36 cellular contexts compared by ENCODE assay signal in genomic region chr11:68425866-68426380, GRCh38.
"Had no signal": no experiment of that assay in that cellular context is flagged by ENCODE, and none has a peak within 500 bp of the region (broad histone marks: within the 10 kb centered on the region; RNA-seq: fewer than 3 reads in every experiment).

No MANE protein-coding gene starts in this region.

- H3K27me3 ChIP-seq: ascending aorta, cardiac muscle cell had no signal

- H3K4me1 Mint-ChIP-seq: activated B cell treated with CpG ODN at 0.5 μM for 24 hours; activated CD4-positive, alpha-beta T cell treated with anti-CD3 and anti-CD28 coated beads, Interleukin-2, amount 10 ng/mL, durations not matched to agents 24 days and 14 days; activated naive CD4-positive, alpha-beta T cell treated with anti-CD3 and anti-CD28 coated beads, Interleukin-2, amount 10 ng/mL, durations not matched to agents 7 days and 5 days; activated naive CD4-positive, alpha-beta T cell treated with anti-CD3 and anti-CD28 coated beads, Interleukin-2, amount 50 U/mL, for 24 hours; activated naive CD8-positive, alpha-beta T cell treated with anti-CD3 and anti-CD28 coated beads, Interleukin-2, amount 10 ng/mL, durations not matched to agents 7 days and 5 days; activated naive CD8-positive, alpha-beta T cell treated with anti-CD3 and anti-CD28 coated beads, Interleukin-2, amount 50 U/mL, for 24 hours; central memory CD8-positive, alpha-beta T cell had no signal

- DNase-seq: activated B cell treated with CpG ODN at 0.5 μM for 24 hours; activated CD4-positive, alpha-beta memory T cell treated with anti-CD3 and anti-CD28 coated beads for 36 hours; activated CD4-positive, alpha-beta T cell treated with anti-CD3 and anti-CD28 coated beads for 4 hours; activated CD4-positive, alpha-beta T cell treated with anti-CD3 and anti-CD28 coated beads, Interleukin-2, amount 10 ng/mL, durations not matched to agents 24 days and 14 days; activated CD4-positive, alpha-beta T cell treated with anti-CD3 and anti-CD28 coated beads, Interleukin-2, amount 50 U/mL, for 1 hour; activated CD4-positive, alpha-beta T cell treated with anti-CD3 and anti-CD28 coated beads, Interleukin-2, amount 50 U/mL, for 4 hours; activated CD4-positive, CD25-positive, alpha-beta regulatory T cell treated with anti-CD3 and anti-CD28 coated beads, Interleukin-2, amount 50 U/mL, for 72 hours; activated CD8-positive, alpha-beta memory T cell treated with anti-CD3 and anti-CD28 coated beads, Interleukin-2, amount 50 U/mL, for 4 hours; activated effector memory CD4-positive, alpha-beta T cell treated with Interleukin-2 at 50 U/mL for 16 hours; activated gamma-delta T cell; activated naive CD4-positive, alpha-beta T cell treated with anti-CD3 and anti-CD28 coated beads, Interleukin-2, amount 10 ng/mL, durations not matched to agents 7 days and 5 days; activated naive CD4-positive, alpha-beta T cell treated with Interleukin-2 at 50 U/mL for 16 hours; activated naive CD8-positive, alpha-beta T cell treated with anti-CD3 and anti-CD28 coated beads, Interleukin-2, amount 10 ng/mL, durations not matched to agents 7 days and 5 days; activated naive CD8-positive, alpha-beta T cell treated with anti-CD3 and anti-CD28 coated beads, Interleukin-2, amount 50 U/mL, for 24 hours; activated T-cell treated with anti-CD3 and anti-CD28 coated beads for 4 hours; activated T-cell treated with anti-CD3 and anti-CD28 coated beads, Interleukin-2, amount 50 U/mL, for 1 hour; activated T-cell treated with anti-CD3 and anti-CD28 coated beads, Interleukin-2, amount 50 U/mL, for 48 hours; amygdala; anterior cingulate cortex; caudate nucleus; cerebellar nuclear complex; T-helper 1 cell; T-helper 2 cell; T-helper 9 cell had no signal

- H3K4me3 Mint-ChIP-seq: activated B cell treated with CpG ODN at 0.5 μM for 24 hours; activated CD4-positive, alpha-beta memory T cell treated with anti-CD3 and anti-CD28 coated beads for 36 hours; activated CD4-positive, alpha-beta T cell treated with anti-CD3 and anti-CD28 coated beads, Interleukin-2, amount 10 ng/mL, durations not matched to agents 24 days and 14 days; activated naive CD4-positive, alpha-beta T cell treated with anti-CD3 and anti-CD28 coated beads, Interleukin-2, amount 10 ng/mL, durations not matched to agents 7 days and 5 days; activated naive CD4-positive, alpha-beta T cell treated with anti-CD3 and anti-CD28 coated beads, Interleukin-2, amount 50 U/mL, for 24 hours; activated naive CD8-positive, alpha-beta T cell; activated naive CD8-positive, alpha-beta T cell treated with anti-CD3 and anti-CD28 coated beads, Interleukin-2, amount 10 ng/mL, durations not matched to agents 7 days and 5 days; activated naive CD8-positive, alpha-beta T cell treated with anti-CD3 and anti-CD28 coated beads, Interleukin-2, amount 50 U/mL, for 24 hours; brain; central memory CD8-positive, alpha-beta T cell; T-helper 1 cell treated with Interleukin-12 subunit alpha and Interleukin-12 subunit beta and Interleukin-4 antibody, amounts not matched to agents 30 μg/mL and 1 μg/mL, for 36 hours; T-helper 2 cell treated with Interferon-gamma antibody and Interleukin-4, amounts not matched to agents 5 μg/mL and 100 μg/mL, for 36 hours had no signal

- H3K4me3 ChIP-seq: ascending aorta, cardiac muscle cell had no signal

- H3K27me3 Mint-ChIP-seq: activated B cell treated with CpG ODN at 0.5 μM for 24 hours; activated CD4-positive, alpha-beta memory T cell treated with anti-CD3 and anti-CD28 coated beads for 36 hours; activated CD4-positive, alpha-beta T cell treated with anti-CD3 and anti-CD28 coated beads, Interleukin-2, amount 10 ng/mL, durations not matched to agents 24 days and 14 days; activated naive CD4-positive, alpha-beta T cell treated with anti-CD3 and anti-CD28 coated beads, Interleukin-2, amount 10 ng/mL, durations not matched to agents 7 days and 5 days; activated naive CD4-positive, alpha-beta T cell treated with anti-CD3 and anti-CD28 coated beads, Interleukin-2, amount 50 U/mL, for 24 hours; activated naive CD8-positive, alpha-beta T cell; activated naive CD8-positive, alpha-beta T cell treated with anti-CD3 and anti-CD28 coated beads, Interleukin-2, amount 10 ng/mL, durations not matched to agents 7 days and 5 days; activated naive CD8-positive, alpha-beta T cell treated with anti-CD3 and anti-CD28 coated beads, Interleukin-2, amount 50 U/mL, for 24 hours; central memory CD8-positive, alpha-beta T cell had no signal

- FAIRE-seq: bronchial epithelial cell, TTC549 had no signal

- H3K4me1 ChIP-seq: ascending aorta had no signal

- H3K27ac ChIP-seq: ascending aorta, cardiac muscle cell, VCaP had no signal

- H3K27ac Mint-ChIP-seq: activated B cell treated with CpG ODN at 0.5 μM for 24 hours; activated CD4-positive, alpha-beta memory T cell treated with anti-CD3 and anti-CD28 coated beads for 36 hours; activated CD4-positive, alpha-beta T cell treated with anti-CD3 and anti-CD28 coated beads, Interleukin-2, amount 10 ng/mL, durations not matched to agents 24 days and 14 days; activated naive CD4-positive, alpha-beta T cell treated with anti-CD3 and anti-CD28 coated beads, Interleukin-2, amount 10 ng/mL, durations not matched to agents 7 days and 5 days; activated naive CD4-positive, alpha-beta T cell treated with anti-CD3 and anti-CD28 coated beads, Interleukin-2, amount 50 U/mL, for 24 hours; activated naive CD8-positive, alpha-beta T cell; activated naive CD8-positive, alpha-beta T cell treated with anti-CD3 and anti-CD28 coated beads, Interleukin-2, amount 10 ng/mL, durations not matched to agents 7 days and 5 days; activated naive CD8-positive, alpha-beta T cell treated with anti-CD3 and anti-CD28 coated beads, Interleukin-2, amount 50 U/mL, for 24 hours; activated T-helper 2 cell treated with anti-CD3 and anti-CD28 coated beads, Interferon-gamma antibody, Interleukin-2, Interleukin-4, amounts not matched to agents 10 μg/mL and 5 μg/mL and 100 μg/mL, durations not matched to agents 14 hours and 24 hours and 36 hours; brain; T-helper 1 cell treated with Interleukin-12 subunit alpha and Interleukin-12 subunit beta and Interleukin-4 antibody, amounts not matched to agents 30 μg/mL and 1 μg/mL, for 36 hours; T-helper 2 cell treated with Interferon-gamma antibody and Interleukin-4, amounts not matched to agents 5 μg/mL and 100 μg/mL, for 36 hours had no signal

- ATAC-seq: activated naive CD8-positive, alpha-beta T cell treated with anti-CD3 and anti-CD28 coated beads, Interleukin-2, amount 50 U/mL, for 24 hours had no signal

- H3K9me3 Mint-ChIP-seq: activated naive CD4-positive, alpha-beta T cell treated with anti-CD3 and anti-CD28 coated beads, Interleukin-2, amount 50 U/mL, for 24 hours had no signal
